ENCODE assay signal across 23 cellular contexts in the genomic region with DNA sequence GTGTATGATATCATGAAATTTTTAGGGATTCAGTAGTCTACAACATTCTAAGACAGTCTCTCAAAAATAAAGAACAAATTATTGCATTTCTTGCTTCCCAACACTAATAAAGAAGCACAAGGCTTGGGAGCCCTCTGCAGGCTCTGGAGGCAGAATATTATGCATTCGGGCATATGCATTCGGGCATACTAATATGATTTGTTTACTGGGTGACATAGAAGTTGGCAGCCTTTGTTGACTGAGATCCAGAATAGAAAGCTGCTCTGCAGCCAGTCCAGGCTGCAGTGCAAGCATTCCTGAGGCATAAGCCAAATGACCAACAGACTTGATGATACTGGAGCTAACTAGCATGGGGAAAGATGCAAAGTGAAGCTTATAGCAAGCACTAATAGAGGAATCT.
DNase-seq lines count a peak whose midpoint lies in the region; ATAC-seq, FAIRE-seq and TF ChIP-seq lines count a peak whose summit lies in the region.
"Had no signal": no experiment of that assay in that cellular context is flagged by ENCODE, and none has a peak within 500 bp of the region (broad histone marks: within the 10 kb centered on the region; RNA-seq: fewer than 3 reads in every experiment).

No MANE protein-coding gene starts in this region.

- H3K79me2 ChIP-seq in SK-N-SH (ENCODE audit: insufficient read depth) = no peaks in the 10 kb centered on the region

- TF ChIP-seq CTCF in SK-N-SH (IDR thresholded peaks at IDR 0.05) (no peak), choroid plexus epithelial cell (conservative IDR thresholded peaks at IDR 0.05; ENCODE audit: low read depth, low read length) (peak; percentile 25), retinal pigment epithelial cell (conservative IDR thresholded peaks at IDR 0.05; ENCODE audit: low read depth, low read length) (no peak), WTC11 (IDR thresholded peaks at IDR 0.05) (no peak)

- H4K20me1 ChIP-seq in SK-N-SH (ENCODE audit: insufficient read depth) = no peaks in the 10 kb centered on the region

- 0 out of 2 replicates have a peak, but pooled peaks have one; percentile 10 for TF ChIP-seq RAD21 in SK-N-SH (IDR thresholded peaks at IDR 0.05; ENCODE audit: low read length)

- H3K4me2 ChIP-seq in SK-N-SH = no peak overlapping the region
- H3K4me2 ChIP-seq: A549, GM23338 had no signal

- H3K9me3 ChIP-seq in SK-N-SH = no peaks in the 10 kb centered on the region
- H3K9me3 ChIP-seq: A549, neutrophil had no signal

- H3K36me3 Mint-ChIP-seq in WTC11 = no peaks in the 10 kb centered on the region
- H3K36me3 Mint-ChIP-seq: activated naive CD8-positive, alpha-beta T cell; CD8-positive, alpha-beta T cell had no signal

- no peak overlapping the region for H3K27ac Mint-ChIP-seq in WTC11
- H3K27ac Mint-ChIP-seq: activated naive CD8-positive, alpha-beta T cell; CD8-positive, alpha-beta T cell; effector memory CD8-positive, alpha-beta T cell; GM23338; T-helper 17 cell had no signal

- ATAC-seq in SK-N-SH treated with all-trans-retinoic acid at 6 μM for 48 hours = no peak
- no peak for ATAC-seq in HG02642 (IDR thresholded peaks at IDR 0.05; ENCODE audit: poor library complexity, unreplicated experiment)
- no peak for ATAC-seq in WTC11
- ATAC-seq: A549; CD8-positive, alpha-beta T cell; effector memory CD8-positive, alpha-beta T cell; GM23338; T-helper 17 cell had no signal

- no peaks in the 10 kb centered on the region for H3F3A ChIP-seq in SK-N-SH (replicated peaks; ENCODE audit: insufficient read depth)

- TF ChIP-seq POLR2A in H54 (IDR thresholded peaks at IDR 0.05; ENCODE audit: low read depth, low read length) = no peak

- TF ChIP-seq EP300 in SK-N-SH (IDR thresholded peaks at IDR 0.05; ENCODE audit: borderline replicate concordance in 1 of 2, low read depth in 1 of 2, low read length in 1 of 2) = no peak

- no peaks in the 10 kb centered on the region for H3K4me1 Mint-ChIP-seq in WTC11
- H3K4me1 Mint-ChIP-seq: GM23338, T-helper 17 cell had no signal

- no peaks in the 10 kb centered on the region for H3K36me3 ChIP-seq in SK-N-SH (replicated peaks in 1 of 2; ENCODE audit: control insufficient read depth in 1 of 2, insufficient read depth in 2 of 2, low read length in 1 of 2)
- H3K36me3 ChIP-seq: neutrophil had no signal

- H3K4me3 ChIP-seq in SK-N-SH (ENCODE audit: low read depth in 2 of 2, low read length in 1 of 2) (no peak overlapping the region), choroid plexus epithelial cell (ENCODE audit: low read depth, low read length) (no peak overlapping the region), retinal pigment epithelial cell (ENCODE audit: low read length) (no peak overlapping the region)
- H3K4me3 ChIP-seq: A549, GM23338 had no signal

- H3K9me3 Mint-ChIP-seq in WTC11 = no peaks in the 10 kb centered on the region
- H3K9me3 Mint-ChIP-seq: CD8-positive, alpha-beta T cell; GM23338 had no signal

- WGBS in SK-N-SH (ENCODE audit: low lambda C conversion rate) = 19% methylated on average over 2 of the region's 2 CpGs

- H3K27me3 Mint-ChIP-seq in WTC11 (ENCODE audit: low read depth) = no peaks in the 10 kb centered on the region
- H3K27me3 Mint-ChIP-seq: activated naive CD8-positive, alpha-beta T cell had no signal

- no peaks in the 10 kb centered on the region for H3K27me3 ChIP-seq in SK-N-SH (ENCODE audit: insufficient read depth)
- H3K27me3 ChIP-seq: neutrophil had no signal

- H3K4me3 Mint-ChIP-seq in WTC11 = no peak overlapping the region
- H3K4me3 Mint-ChIP-seq: activated naive CD8-positive, alpha-beta T cell; CD8-positive, alpha-beta T cell; effector memory CD8-positive, alpha-beta T cell; GM23338; T-helper 17 cell had no signal

- DNase-seq in SK-N-SH (no peak), NCI-H1694 (lab: John Stamatoyannopoulos, UW) (peak; percentile 47), choroid plexus epithelial cell (ENCODE audit: low read depth) (peak; percentile 24), retinal pigment epithelial cell (ENCODE audit: low read depth) (peak; percentile 84), H54 (ENCODE audit: insufficient read length, low spot score) (no peak), WTC11 (ENCODE audit: low spot score) (no peak)
- DNase-seq: activated CD4-positive, CD25-positive, alpha-beta regulatory T cell; activated T-cell treated with anti-CD3 and anti-CD28 coated beads, Interleukin-2, amount 50 U/mL, for 48 hours; CD8-positive, alpha-beta T cell; DMS79 treated with DMSO at 0.1 percent for 48 hours; effector memory CD8-positive, alpha-beta T cell; head of caudate nucleus; NCI-H1092 treated with DMSO at 0.1 percent for 48 hours; NCI-H2107; NCI-H524; retina; T-helper 17 cell had no signal

- no peak overlapping the region for H3K27ac ChIP-seq in SK-N-SH (ENCODE audit: low read depth in 2 of 2, low read length in 1 of 2)
- H3K27ac ChIP-seq: A549, neutrophil had no signal

- H2AFZ ChIP-seq in SK-N-SH (ENCODE audit: low read depth) = no peak overlapping the region
- H2AFZ ChIP-seq: GM23338 had no signal

- CTCF ChIA-PET in SK-N-SH (lab: Yijun Ruan, JAX) (no interaction called here), WTC11 (lab: Charles Lee) (no interaction called here)

- H3K9ac ChIP-seq in SK-N-SH = no peak overlapping the region

- FAIRE-seq in H54 (lab: Jason Lieb, UNC) = no peak
- FAIRE-seq: A549 had no signal

- no peaks in the 10 kb centered on the region for H3K4me1 ChIP-seq in SK-N-SH (ENCODE audit: control insufficient read depth in 1 of 2, insufficient read depth in 2 of 2, low read depth in 1 of 2, low read length in 1 of 2)
- H3K4me1 ChIP-seq: A549 had no signal

- H3K9me2 ChIP-seq in SK-N-SH = no peaks in the 10 kb centered on the region

- POLR2A ChIA-PET in SK-N-SH (lab: Yijun Ruan, JAX) (no interaction called here), WTC11 (lab: Charles Lee) (no interaction called here)

TF ChIP-seq in SK-N-SH, 30 proteins besides CTCF, POLR2A, EP300 and RAD21 (continues in another document):
- TF ChIP-seq JUND (IDR thresholded peaks at IDR 0.05) = no peak
- TF ChIP-seq, protein P1, sequence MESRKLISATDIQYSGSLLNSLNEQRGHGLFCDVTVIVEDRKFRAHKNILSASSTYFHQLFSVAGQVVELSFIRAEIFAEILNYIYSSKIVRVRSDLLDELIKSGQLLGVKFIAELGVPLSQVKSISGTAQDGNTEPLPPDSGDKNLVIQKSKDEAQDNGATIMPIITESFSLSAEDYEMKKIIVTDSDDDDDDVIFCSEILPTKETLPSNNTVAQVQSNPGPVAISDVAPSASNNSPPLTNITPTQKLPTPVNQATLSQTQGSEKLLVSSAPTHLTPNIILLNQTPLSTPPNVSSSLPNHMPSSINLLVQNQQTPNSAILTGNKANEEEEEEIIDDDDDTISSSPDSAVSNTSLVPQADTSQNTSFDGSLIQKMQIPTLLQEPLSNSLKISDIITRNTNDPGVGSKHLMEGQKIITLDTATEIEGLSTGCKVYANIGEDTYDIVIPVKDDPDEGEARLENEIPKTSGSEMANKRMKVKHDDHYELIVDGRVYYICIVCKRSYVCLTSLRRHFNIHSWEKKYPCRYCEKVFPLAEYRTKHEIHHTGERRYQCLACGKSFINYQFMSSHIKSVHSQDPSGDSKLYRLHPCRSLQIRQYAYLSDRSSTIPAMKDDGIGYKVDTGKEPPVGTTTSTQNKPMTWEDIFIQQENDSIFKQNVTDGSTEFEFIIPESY (IDR thresholded peaks at IDR 0.05; ENCODE audit: borderline replicate concordance, low read depth) = no peak
- TF ChIP-seq MXI1 (IDR thresholded peaks at IDR 0.05; ENCODE audit: low read depth, low read length) = no peak
- no peak for TF ChIP-seq EZH2phosphoT487 (IDR thresholded peaks at IDR 0.05; ENCODE audit: borderline replicate concordance, low read depth)
- no peak for TF ChIP-seq NRF1 (IDR thresholded peaks at IDR 0.05; ENCODE audit: low read depth, low read length)

TF ChIP-seq in SK-N-SH treated with all-trans-retinoic acid at 6 μM for 48 hours, 23 proteins besides CTCF, POLR2A, EP300 and RAD21 (continues in another document):
- TF ChIP-seq ISL1 (CRISPR knock-in tag; IDR thresholded peaks at IDR 0.05) = no peak
- TF ChIP-seq RARB (CRISPR knock-in tag; IDR thresholded peaks at IDR 0.05) = no peak
- TF ChIP-seq ARNTL (CRISPR knock-in tag; IDR thresholded peaks at IDR 0.05; ENCODE audit: borderline replicate concordance, low read depth) = no peak
- TF ChIP-seq, protein P2, sequence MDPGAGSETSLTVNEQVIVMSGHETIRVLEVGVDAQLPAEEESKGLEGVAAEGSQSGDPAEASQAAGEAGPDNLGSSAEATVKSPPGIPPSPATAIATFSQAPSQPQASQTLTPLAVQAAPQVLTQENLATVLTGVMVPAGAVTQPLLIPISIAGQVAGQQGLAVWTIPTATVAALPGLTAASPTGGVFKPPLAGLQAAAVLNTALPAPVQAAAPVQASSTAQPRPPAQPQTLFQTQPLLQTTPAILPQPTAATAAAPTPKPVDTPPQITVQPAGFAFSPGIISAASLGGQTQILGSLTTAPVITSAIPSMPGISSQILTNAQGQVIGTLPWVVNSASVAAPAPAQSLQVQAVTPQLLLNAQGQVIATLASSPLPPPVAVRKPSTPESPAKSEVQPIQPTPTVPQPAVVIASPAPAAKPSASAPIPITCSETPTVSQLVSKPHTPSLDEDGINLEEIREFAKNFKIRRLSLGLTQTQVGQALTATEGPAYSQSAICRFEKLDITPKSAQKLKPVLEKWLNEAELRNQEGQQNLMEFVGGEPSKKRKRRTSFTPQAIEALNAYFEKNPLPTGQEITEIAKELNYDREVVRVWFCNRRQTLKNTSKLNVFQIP (CRISPR knock-in tag; IDR thresholded peaks at IDR 0.05; ENCODE audit: borderline replicate concordance, low read depth) = no peak

TF ChIP-seq in WTC11, 78 proteins besides CTCF, POLR2A, EP300 and RAD21:
- TF ChIP-seq, protein P3, sequence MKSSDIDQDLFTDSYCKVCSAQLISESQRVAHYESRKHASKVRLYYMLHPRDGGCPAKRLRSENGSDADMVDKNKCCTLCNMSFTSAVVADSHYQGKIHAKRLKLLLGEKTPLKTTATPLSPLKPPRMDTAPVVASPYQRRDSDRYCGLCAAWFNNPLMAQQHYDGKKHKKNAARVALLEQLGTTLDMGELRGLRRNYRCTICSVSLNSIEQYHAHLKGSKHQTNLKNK (CRISPR knock-in tag; IDR thresholded peaks at IDR 0.05) = no peak

Comparison
In these comparisons a context has a peak if more than half of its experiments do, and no peak if none do; other contexts are left out.
1. DNase-seq: peak in NCI-H1694 (single experiment), choroid plexus epithelial cell (single experiment) and retinal pigment epithelial cell (single experiment); none in SK-N-SH (single experiment), H54 (single experiment) and WTC11 (single experiment).